Comparison of ENCODE assay signal across 8 cellular contexts in genomic region chr2:241733391-241734207, GRCh38. TPM values are rescaled to one million over a fixed set of nuclear protein-coding genes. Genes with fewer than 3 reads are reported as not detected.
DNase-seq lines count a peak whose midpoint lies in the region; ATAC-seq and TF ChIP-seq lines count a peak whose summit lies in the region.

No MANE protein-coding gene starts in this region.

- peak in 1 of 3 experiments; percentile 15 for DNase-seq in effector memory CD8-positive, alpha-beta T cell
- DNase-seq in SIG-M5 treated with dmso at 0.1 percent for 504 hours (lab: John Stamatoyannopoulos, UW; ENCODE audit: unreplicated experiment) = no peak
- no peak for DNase-seq in activated CD4-positive, CD25-positive, alpha-beta regulatory T cell (lab: John Stamatoyannopoulos, UW)
- DNase-seq in GM10248 (ENCODE audit: extremely low spot score) = no peak

- H3F3A ChIP-seq in Loucy (ENCODE audit: low read depth) (no peaks in the 10 kb centered on the region), neural cell (ENCODE audit: insufficient read depth, low read length, poor library complexity, severe bottlenecking) (no peaks in the 10 kb centered on the region)

- H2AFZ ChIP-seq in Loucy (ENCODE audit: low read length) (peak overlapping the region; percentile 95), neural cell (ENCODE audit: low read depth, low read length) (peak overlapping the region; percentile 65)

- no peaks in the 10 kb centered on the region for H3K9me3 ChIP-seq in BLaER1
- no peaks in the 10 kb centered on the region for H3K9me3 ChIP-seq in Loucy (ENCODE audit: insufficient read depth, low read depth, low read length)
- H3K9me3 ChIP-seq in neural cell (ENCODE audit: low read length) = no peaks in the 10 kb centered on the region

- no peaks in the 10 kb centered on the region for H3K27me3 Mint-ChIP-seq in effector memory CD8-positive, alpha-beta T cell

- H3K4me3 Mint-ChIP-seq in effector memory CD8-positive, alpha-beta T cell = peak overlapping the region; percentile 72 to 74

- no peaks in the 10 kb centered on the region for H3K9me2 ChIP-seq in Loucy (replicated peaks; ENCODE audit: low read depth, low read length)
- no peaks in the 10 kb centered on the region for H3K9me2 ChIP-seq in neural cell (ENCODE audit: insufficient read depth, low read length)

- H3K4me1 Mint-ChIP-seq in effector memory CD8-positive, alpha-beta T cell (ENCODE audit: low read depth in 2 of 2) = peaks cover 19 to 29% of the 10 kb centered on the region in 2 donors

- H3K4me3 ChIP-seq in BLaER1 (peak overlapping the region; percentile 81), Loucy (ENCODE audit: low read length, poor library complexity, severe bottlenecking) (peak overlapping the region; percentile 93), neural cell (ENCODE audit: low read length) (peak overlapping the region; percentile 97)

- TF ChIP-seq EP300 in neural cell (conservative IDR thresholded peaks at IDR 0.05; ENCODE audit: poor library complexity, severe bottlenecking) = no peak

- H4K20me1 ChIP-seq in BLaER1 (peaks cover 18% of the 10 kb centered on the region), Loucy (ENCODE audit: insufficient read depth, low read length, poor library complexity, severe bottlenecking) (peaks cover 2% of the 10 kb centered on the region), neural cell (ENCODE audit: insufficient read depth) (no peaks in the 10 kb centered on the region)

- CTCF ChIA-PET in GM10248 (lab: Yijun Ruan, JAX) = interaction anchor here (0.8 to 5.4 kb wide), 10 partner anchors 8 to 882 kb away, joined by 3 to 39 read pairs (median 3); partner anchors contain the start of gene ING5

- H3K4me1 ChIP-seq in BLaER1 (peaks cover 84% of the 10 kb centered on the region), Loucy (ENCODE audit: insufficient read depth, low read length, poor library complexity, severe bottlenecking) (peaks cover 34% of the 10 kb centered on the region)

- H3K36me3 ChIP-seq in BLaER1 = peaks cover 15% of the 10 kb centered on the region
- H3K36me3 ChIP-seq in Loucy (ENCODE audit: insufficient read depth, low read length) = no peaks in the 10 kb centered on the region
- no peaks in the 10 kb centered on the region for H3K36me3 ChIP-seq in neural cell (ENCODE audit: insufficient read depth, low read length)

- H3K9me3 Mint-ChIP-seq in effector memory CD8-positive, alpha-beta T cell = no peaks in the 10 kb centered on the region

- TF ChIP-seq RAD21 in neural cell (conservative IDR thresholded peaks at IDR 0.05) = no peak

- H3K27ac Mint-ChIP-seq in effector memory CD8-positive, alpha-beta T cell = peak overlapping the region; percentile 53 to 56

- H3K9ac ChIP-seq in BLaER1 = peak overlapping the region; percentile 86
- no peak overlapping the region for H3K9ac ChIP-seq in Loucy (ENCODE audit: low read depth, low read length, poor library complexity, severe bottlenecking)
- H3K9ac ChIP-seq in neural cell (ENCODE audit: low read length) = peak overlapping the region; percentile 82

- H3K36me3 Mint-ChIP-seq in effector memory CD8-positive, alpha-beta T cell (ENCODE audit: insufficient read depth) = peaks cover 13% of the 10 kb centered on the region

- POLR2A ChIA-PET in GM10248 (lab: Yijun Ruan, JAX) = interaction anchor here (1.8 kb wide), 1 partner anchor 9 kb away, joined by 5 read pairs; no protein-coding TSS in a partner anchor

- H3K4me2 ChIP-seq in BLaER1 (peak overlapping the region; percentile 98), Loucy (ENCODE audit: low read depth, low read length, poor library complexity, severe bottlenecking) (peak overlapping the region; percentile 74), neural cell (ENCODE audit: low read length) (no peak overlapping the region)

- H3K27ac ChIP-seq in BLaER1 = peak overlapping the region; percentile 93
- H3K27ac ChIP-seq in neural cell (ENCODE audit: low read length) = peak overlapping the region; percentile 45

- TF ChIP-seq CTCF in Loucy (conservative IDR thresholded peaks at IDR 0.05; ENCODE audit: low read length) = no peak
- no peak for TF ChIP-seq CTCF in neural cell (IDR thresholded peaks at IDR 0.05; ENCODE audit: poor library complexity, severe bottlenecking)
- no peak for TF ChIP-seq CTCF in GM10248 (IDR thresholded peaks at IDR 0.05; ENCODE audit: control extremely low read depth, extremely low read depth, low read depth, missing control alignments)

- H3K79me2 ChIP-seq in Loucy (ENCODE audit: insufficient read depth, low read length) = peaks cover 6% of the 10 kb centered on the region; the same call in 1 of the 2 replicates
- H3K79me2 ChIP-seq in neural cell (replicated peaks; ENCODE audit: insufficient read depth, low read length) = no peaks in the 10 kb centered on the region

- H3K27me3 ChIP-seq in BLaER1 (no peaks in the 10 kb centered on the region), Loucy (ENCODE audit: insufficient read depth, low read length, poor library complexity, severe bottlenecking) (no peaks in the 10 kb centered on the region), neural cell (ENCODE audit: insufficient read depth, low read depth, low read length) (no peaks in the 10 kb centered on the region)

- no peak for ATAC-seq in effector memory CD8-positive, alpha-beta T cell (replicated peaks)
- no peak for ATAC-seq in HG02759 (IDR thresholded peaks at IDR 0.05; ENCODE audit: unreplicated experiment)

TF ChIP-seq in neural cell, 6 proteins besides CTCF, POLR2A, EP300 and RAD21:
- no peak for TF ChIP-seq POLR2AphosphoS5 (IDR thresholded peaks at IDR 0.05)
- no peak for TF ChIP-seq TAF1 (IDR thresholded peaks at IDR 0.05; ENCODE audit: low read depth)
- TF ChIP-seq SMC3 (conservative IDR thresholded peaks at IDR 0.05; ENCODE audit: poor library complexity) = no peak
- no peak for TF ChIP-seq REST (IDR thresholded peaks at IDR 0.05; ENCODE audit: borderline replicate concordance)
- no peak for TF ChIP-seq MXI1 (conservative IDR thresholded peaks at IDR 0.05; ENCODE audit: poor library complexity, severe bottlenecking)
- no peak for TF ChIP-seq EZH2 (IDR thresholded peaks at IDR 0.05; ENCODE audit: borderline replicate concordance, insufficient read depth, low read length, poor library complexity, severe bottlenecking)

RNA-seq across cellular contexts. Expression of gene D2HGDH, which starts 0.8 kb away (rescaled TPM):
- polyA plus RNA-seq in neural cell = 12.6 and 16.0 TPM in 2 replicates
- 5.7 and 7.1 TPM in 2 replicates for polyA minus RNA-seq in neural cell

RNA-seq across cellular contexts. Expression of gene ING5, which starts 31.8 kb away (rescaled TPM):
- polyA plus RNA-seq in neural cell = 22.8 and 33.9 TPM in 2 replicates
- 21.6 and 29.5 TPM in 2 replicates for polyA minus RNA-seq in neural cell

RNA-seq across cellular contexts. Expression of gene GAL3ST2, which starts 43.0 kb away (rescaled TPM):
- polyA plus RNA-seq in neural cell = not detected in 2 replicates
- polyA minus RNA-seq in neural cell = not detected in 2 replicates

RNA-seq across cellular contexts. Expression of gene DTYMK, which starts 47.0 kb away (rescaled TPM):
- 33.5 and 42.2 TPM in 2 replicates for polyA plus RNA-seq in neural cell
- polyA minus RNA-seq in neural cell = 10.2 and 10.4 TPM in 2 replicates
